14 cellular contexts compared by ENCODE assay signal in the genomic region with DNA sequence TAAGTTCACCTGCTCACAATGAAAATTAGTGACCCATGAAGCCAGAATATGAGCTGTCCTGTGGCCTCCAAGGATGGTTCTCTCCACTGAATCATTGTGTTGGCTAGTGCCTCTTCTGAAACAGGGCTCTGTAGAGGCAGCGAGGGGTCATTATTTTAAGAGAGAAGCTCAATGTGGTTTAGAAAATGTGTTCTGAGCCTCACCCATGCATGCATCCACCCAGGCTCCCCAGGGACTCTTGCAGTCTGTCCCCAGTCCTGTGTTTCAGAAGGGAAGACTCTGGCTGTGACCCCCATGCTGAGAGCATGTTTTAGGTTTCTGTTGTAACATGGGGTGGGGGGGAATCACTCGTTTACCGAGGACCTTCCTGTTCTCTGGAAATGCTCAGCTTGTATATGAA.
DNase-seq lines count a peak whose midpoint lies in the region; ATAC-seq and TF ChIP-seq lines count a peak whose summit lies in the region.
"Had no signal": no experiment of that assay in that cellular context is flagged by ENCODE, and none has a peak within 500 bp of the region (broad histone marks: within the 10 kb centered on the region; RNA-seq: fewer than 3 reads in every experiment).

No MANE protein-coding gene starts in this region.

- CTCF ChIA-PET in OCI-LY7 (lab: Charles Lee; ENCODE audit: unreplicated experiment), result interaction anchor here (0.6 to 1.8 kb wide), 4 partner anchors 9 to 1521 kb away, joined by 3 to 7 read pairs (median 4); no protein-coding TSS in a partner anchor
- CTCF ChIA-PET in activated CD4-positive, alpha-beta memory T cell treated with anti-CD3 and anti-CD28 coated beads, Interleukin-2, amount 10 ng/mL, durations not matched to agents 7 days and 5 days (lab: Charles Lee), result interaction anchor here (3.8 kb wide), 1 partner anchor 9 kb away, joined by 18 read pairs; no protein-coding TSS in a partner anchor

- H3K4me3 Mint-ChIP-seq in activated CD4-positive, alpha-beta memory T cell treated with anti-CD3 and anti-CD28 coated beads, Interleukin-2, amount 10 ng/mL, durations not matched to agents 7 days and 5 days, result no peak overlapping the region

- no peak overlapping the region for H3K27ac Mint-ChIP-seq in activated CD4-positive, alpha-beta memory T cell treated with anti-CD3 and anti-CD28 coated beads, Interleukin-2, amount 10 ng/mL, durations not matched to agents 7 days and 5 days

- H3K4me2 ChIP-seq in OCI-LY7 (ENCODE audit: low read length), result peak overlapping the region; percentile 59

- peaks cover 9% of the 10 kb centered on the region; the same call in 1 of the 2 replicates for H3K9me3 ChIP-seq in OCI-LY7 (ENCODE audit: low read length)
- H3K9me3 ChIP-seq: pancreas had no signal

- peaks cover 3% of the 10 kb centered on the region for H3K4me1 Mint-ChIP-seq in activated CD4-positive, alpha-beta memory T cell treated with anti-CD3 and anti-CD28 coated beads, Interleukin-2, amount 10 ng/mL, durations not matched to agents 7 days and 5 days

- DNase-seq in OCI-LY7 (ENCODE audit: low spot score) (peak; percentile 92), substantia nigra (lab: John Stamatoyannopoulos, UW) (no peak), NCI-H510A (lab: John Stamatoyannopoulos, UW) (no peak), GOT3 (lab: John Stamatoyannopoulos, UW) (no peak)
- DNase-seq in activated CD4-positive, alpha-beta memory T cell treated with anti-CD3 and anti-CD28 coated beads, Interleukin-2, amount 10 ng/mL, durations not matched to agents 7 days and 5 days, result no peak
- DNase-seq: GF-D8, H7, NCI-H1436 treated with DMSO at 0.1 percent for 48 hours, pancreas had no signal

- no peak for TF ChIP-seq CTCF in OCI-LY7 (conservative IDR thresholded peaks at IDR 0.05; ENCODE audit: low read length)

- H3K9me2 ChIP-seq in OCI-LY7 (ENCODE audit: insufficient read depth, low read length), result no peaks in the 10 kb centered on the region

- H3K36me3 ChIP-seq in OCI-LY7 (ENCODE audit: insufficient read depth, low read length), result no peaks in the 10 kb centered on the region
- H3K36me3 ChIP-seq: pancreas had no signal

- H3K27me3 Mint-ChIP-seq in activated CD4-positive, alpha-beta memory T cell treated with anti-CD3 and anti-CD28 coated beads, Interleukin-2, amount 10 ng/mL, durations not matched to agents 7 days and 5 days, result no peaks in the 10 kb centered on the region

- H3K4me1 ChIP-seq in OCI-LY7 (ENCODE audit: insufficient read depth, low read length, poor library complexity, severe bottlenecking), result peaks cover 70% of the 10 kb centered on the region

- ATAC-seq in GM18517 (IDR thresholded peaks at IDR 0.05; ENCODE audit: unreplicated experiment) (peak; percentile 82), GM21423 (IDR thresholded peaks at IDR 0.05; ENCODE audit: unreplicated experiment) (peak; percentile 91), HG03064 (IDR thresholded peaks at IDR 0.05; ENCODE audit: low read depth, unreplicated experiment) (peak; percentile 96)
- ATAC-seq: activated CD4-positive, CD25-positive, alpha-beta regulatory T cell treated with anti-CD3 and anti-CD28 coated beads, Interleukin-2, amount 50 U/mL, for 24 hours; pancreas had no signal

- H4K20me1 ChIP-seq in OCI-LY7 (ENCODE audit: insufficient read depth, low read length), result no peaks in the 10 kb centered on the region

- POLR2A ChIA-PET in OCI-LY7 (lab: Charles Lee), result interaction anchor here (0.6 to 5.5 kb wide), 9 partner anchors 9 to 1476 kb away, joined by 3 to 41 read pairs (median 4); no protein-coding TSS in a partner anchor
- POLR2A ChIA-PET in activated CD4-positive, alpha-beta memory T cell treated with anti-CD3 and anti-CD28 coated beads, Interleukin-2, amount 10 ng/mL, durations not matched to agents 7 days and 5 days (lab: Charles Lee), result no interaction called here

- H2AFZ ChIP-seq in OCI-LY7 (ENCODE audit: low read length), result peak overlapping the region; percentile 79

- H3K79me2 ChIP-seq in OCI-LY7 (ENCODE audit: insufficient read depth, low read depth, low read length), result no peaks in the 10 kb centered on the region

- no TSS peak for BruUV-seq in OCI-LY7 (replicated peaks; lab: Mats Ljungman, UMichigan)

- H3K36me3 Mint-ChIP-seq in activated CD4-positive, alpha-beta memory T cell treated with anti-CD3 and anti-CD28 coated beads, Interleukin-2, amount 10 ng/mL, durations not matched to agents 7 days and 5 days (ENCODE audit: low read depth), result no peaks in the 10 kb centered on the region

- intact Hi-C loops in OCI-LY7 (cut with micrococcal nuclease; ENCODE audit: unreplicated experiment), result loop anchor here (5.0 to 10.0 kb wide), 2 partner anchors 1355 to 1522 kb away; no protein-coding TSS in a partner anchor

- H3K9me3 Mint-ChIP-seq in activated CD4-positive, alpha-beta memory T cell treated with anti-CD3 and anti-CD28 coated beads, Interleukin-2, amount 10 ng/mL, durations not matched to agents 7 days and 5 days, result no peaks in the 10 kb centered on the region

- peak overlapping the region; percentile 40 for H3K4me3 ChIP-seq in OCI-LY7 (ENCODE audit: low read depth, low read length, poor library complexity, severe bottlenecking)
- H3K4me3 ChIP-seq: pancreas, SK-N-MC had no signal

- H3K27ac ChIP-seq in OCI-LY7 (ENCODE audit: low read depth, low read length, poor library complexity, severe bottlenecking) (peak overlapping the region; percentile 89), substantia nigra (ENCODE audit: low read depth, low read length, poor library complexity, severe bottlenecking) (no peak overlapping the region)
- H3K27ac ChIP-seq: SK-N-MC had no signal
